16 cellular contexts compared by ENCODE assay signal in the genomic region with DNA sequence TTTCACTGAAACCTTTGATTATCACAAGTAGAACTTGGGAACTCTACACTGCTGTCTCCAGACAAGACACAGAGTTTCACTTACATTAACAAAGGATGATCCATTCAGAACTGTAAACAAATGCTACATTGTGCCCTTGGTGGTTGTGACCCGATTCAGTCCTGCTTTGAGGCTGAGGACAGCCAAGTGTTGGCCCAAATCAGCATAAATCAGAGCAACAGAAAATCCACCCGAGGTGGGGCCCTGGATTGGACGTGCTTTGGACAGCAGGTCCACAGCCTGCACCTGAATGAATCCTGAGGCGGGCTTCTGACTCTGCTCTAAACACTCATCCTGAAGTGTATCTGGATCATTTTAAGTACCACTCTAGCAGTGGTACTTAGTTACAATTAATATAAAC.
DNase-seq lines count a peak whose midpoint lies in the region; ATAC-seq and TF ChIP-seq lines count a peak whose summit lies in the region.
"Had no signal": no experiment of that assay in that cellular context is flagged by ENCODE, and none has a peak within 500 bp of the region (broad histone marks: within the 10 kb centered on the region; RNA-seq: fewer than 3 reads in every experiment).

No MANE protein-coding gene starts in this region.

- H3K4me3 ChIP-seq in dorsolateral prefrontal cortex (peak overlapping the region in 11 of 59 donors; percentile 4 to 35 (median 16)), right lobe of liver (no peak overlapping the region)
- H3K4me3 ChIP-seq: pancreas had no signal

- no peaks in the 10 kb centered on the region for H3K9me3 Mint-ChIP-seq in CD4-positive, alpha-beta T cell
- no peaks in the 10 kb centered on the region for H3K9me3 Mint-ChIP-seq in naive thymus-derived CD8-positive, alpha-beta T cell

- no peak for TF ChIP-seq CTCF in CD4-positive, alpha-beta T cell (IDR thresholded peaks at IDR 0.05)
- TF ChIP-seq CTCF in dorsolateral prefrontal cortex (IDR thresholded peaks at IDR 0.05 in 54 of 56, conservative IDR thresholded peaks at IDR 0.05 in 2 of 56; ENCODE audit: low read depth in 1 of 56, partially characterized antibody in 56 of 56): peak in 1 of 56 donors; percentile 13
- TF ChIP-seq CTCF in right lobe of liver (IDR thresholded peaks at IDR 0.05): no peak

- peaks cover 93% of the 10 kb centered on the region for H3K4me1 Mint-ChIP-seq in CD4-positive, alpha-beta T cell (ENCODE audit: low read depth)
- H3K4me1 Mint-ChIP-seq in naive thymus-derived CD8-positive, alpha-beta T cell: peaks cover 46 to 94% (median 91%) of the 10 kb centered on the region in 4 donors

- no peak for ATAC-seq in CD4-positive, alpha-beta T cell (ENCODE audit: poor library complexity)
- no peak for ATAC-seq in naive thymus-derived CD8-positive, alpha-beta T cell
- no peak for ATAC-seq in right lobe of liver
- ATAC-seq: pancreas had no signal

- no peaks in the 10 kb centered on the region for H3K27me3 ChIP-seq in CD4-positive, alpha-beta T cell (ENCODE audit: control insufficient read depth, insufficient read depth, low read length)
- H3K27me3 ChIP-seq in dorsolateral prefrontal cortex: no peaks in the 10 kb centered on the region
- no peaks in the 10 kb centered on the region for H3K27me3 ChIP-seq in right lobe of liver
- H3K27me3 ChIP-seq: BE2C, pancreas had no signal

- peak overlapping the region; percentile 98 for H3K27ac Mint-ChIP-seq in CD4-positive, alpha-beta T cell
- H3K27ac Mint-ChIP-seq in naive thymus-derived CD8-positive, alpha-beta T cell: peak overlapping the region; percentile 84 to 100 (median 90)

- intact Hi-C loops in CD4-positive, alpha-beta T cell (cut with DNase I, micrococcal nuclease): no loop called here
- intact Hi-C loops in dorsolateral prefrontal cortex (cut with DNase I) (no loop called here), right lobe of liver (cut with DNase I) (no loop called here)

- no peaks in the 10 kb centered on the region for H3K9me3 ChIP-seq in CD4-positive, alpha-beta T cell (ENCODE audit: control insufficient read depth, low read length)
- H3K9me3 ChIP-seq in right lobe of liver: no peaks in the 10 kb centered on the region
- H3K9me3 ChIP-seq: BE2C, pancreas had no signal

- 75% methylated on average over 2 of the region's 4 CpGs for WGBS in right lobe of liver (ENCODE audit: insufficient coverage, low coverage, low lambda C conversion rate, missing lambda C conversion rate)

- H3K4me1 ChIP-seq in right lobe of liver: peaks cover 0 to 18% (median 0%) of the 10 kb centered on the region in 4 donors

- no peak for TF ChIP-seq POLR2A in right lobe of liver (IDR thresholded peaks at IDR 0.05)

- DNase-seq in Ammon's horn (ENCODE audit: low spot score): peak; percentile 86
- no peak for DNase-seq in CD4-positive, alpha-beta T cell
- DNase-seq in dorsolateral prefrontal cortex: peak in 2 of 10 donors; percentile 40 to 62
- DNase-seq in naive thymus-derived CD8-positive, alpha-beta T cell: no peak
- DNase-seq in glomerular visceral epithelial cell (ENCODE audit: extremely low spot score): no peak
- DNase-seq in NCI-H524 treated with DMSO at 0.1 percent for 48 hours (lab: John Stamatoyannopoulos, UW): no peak
- no peak for DNase-seq in right lobe of liver
- DNase-seq: activated CD8-positive, alpha-beta memory T cell treated with anti-CD3 and anti-CD28 coated beads, Interleukin-2, amount 50 U/mL, for 4 hours; BE2C; DND-41; glutamatergic neuron; islet precursor cell; NCI-H2171; pancreas; stimulated activated naive CD4-positive, alpha-beta T cell had no signal

- POLR2A ChIA-PET in CD4-positive, alpha-beta T cell (lab: Charles Lee): interaction anchor here (0.9 to 9.8 kb wide), 8 partner anchors 8 to 123 kb away, joined by 3 to 697 read pairs (median 6); no protein-coding TSS in a partner anchor
- POLR2A ChIA-PET in naive thymus-derived CD8-positive, alpha-beta T cell (lab: Charles Lee): interaction anchor here (0.6 to 1.9 kb wide), 6 partner anchors 11 to 108 kb away, joined by 3 to 7 read pairs (median 5); no protein-coding TSS in a partner anchor

- no peaks in the 10 kb centered on the region for H3K36me3 ChIP-seq in right lobe of liver
- H3K36me3 ChIP-seq: pancreas had no signal

- CTCF ChIA-PET in CD4-positive, alpha-beta T cell (lab: Charles Lee): no interaction called here

- H3K4me3 Mint-ChIP-seq in CD4-positive, alpha-beta T cell: peak overlapping the region; percentile 56
- peak overlapping the region in 5 of 10 donors; percentile 35 to 54 (median 49) for H3K4me3 Mint-ChIP-seq in naive thymus-derived CD8-positive, alpha-beta T cell

- no peaks in the 10 kb centered on the region for H3K27me3 Mint-ChIP-seq in CD4-positive, alpha-beta T cell
- no peaks in the 10 kb centered on the region for H3K27me3 Mint-ChIP-seq in naive thymus-derived CD8-positive, alpha-beta T cell

- peak overlapping the region; percentile 14 for H3K27ac ChIP-seq in CD4-positive, alpha-beta T cell (ENCODE audit: low read depth, low read length)
- H3K27ac ChIP-seq in dorsolateral prefrontal cortex (peak overlapping the region in 52 of 59 donors; percentile 5 to 86 (median 67)), right lobe of liver (no peak overlapping the region)
- H3K27ac ChIP-seq: pancreas, VCaP had no signal

- H3K36me3 Mint-ChIP-seq in CD4-positive, alpha-beta T cell (ENCODE audit: low read depth): peaks cover 93% of the 10 kb centered on the region
- peaks cover 0 to 76% (median 10%) of the 10 kb centered on the region in 3 donors for H3K36me3 Mint-ChIP-seq in naive thymus-derived CD8-positive, alpha-beta T cell

Comparison
In these comparisons a context has a peak if more than half of its experiments do, and no peak if none do; other contexts are left out.
1. H3K27ac ChIP-seq: peak in CD4-positive, alpha-beta T cell (single experiment) and dorsolateral prefrontal cortex (52 of 59); none in right lobe of liver (0 of 3).